Comparison of ENCODE assay signal across 18 cellular contexts in genomic region chr4:123364906-123365305, GRCh38. TPM values are rescaled to one million over a fixed set of nuclear protein-coding genes. Genes with fewer than 3 reads are reported as not detected.
DNase-seq lines count a peak whose midpoint lies in the region; ATAC-seq, FAIRE-seq and TF ChIP-seq lines count a peak whose summit lies in the region.
"Had no signal": no experiment of that assay in that cellular context is flagged by ENCODE, and none has a peak within 500 bp of the region (broad histone marks: within the 10 kb centered on the region; RNA-seq: fewer than 3 reads in every experiment).

No MANE protein-coding gene starts in this region.

- no peaks in the 10 kb centered on the region for H3K9me2 ChIP-seq in PC-3 (replicated peaks; ENCODE audit: low read length)

- H3K27me3 ChIP-seq in PC-3 (ENCODE audit: low read length) (no peaks in the 10 kb centered on the region), keratinocyte (ENCODE audit: control insufficient read depth, extremely low read depth, insufficient read depth, low read length) (no peaks in the 10 kb centered on the region)

- no TSS peak for BruUV-seq in PC-3 (replicated peaks; lab: Mats Ljungman, UMichigan)

- POLR2A ChIA-PET in PC-3 (lab: Charles Lee; ENCODE audit: unreplicated experiment), result interaction anchor here (0.7 kb wide), 1 partner anchor 195 kb away, joined by 6 read pairs; no protein-coding TSS in a partner anchor

- DNase-seq in NCI-H2029 (lab: John Stamatoyannopoulos, UW) (peak; percentile 24), NCI-H2029 treated with DMSO at 0.1 percent for 48 hours (lab: John Stamatoyannopoulos, UW) (no peak), PC-3 (peak; percentile 46), keratinocyte (ENCODE audit: low read depth, low spot score) (no peak), NCI-H82 (lab: John Stamatoyannopoulos, UW) (no peak), superior temporal gyrus (ENCODE audit: extremely low spot score) (no peak)
- DNase-seq in natural killer cell treated with Interleukin-12 subunit alpha and Interleukin-12 subunit beta and Interleukin-15 and Interleukin-18, amount 100 ng/mL, for 72 hours (ENCODE audit: low spot score), result no peak
- DNase-seq: HCEC 1CT, NCI-H1105, NCI-H1694, NCI-H226, NCI-H526 treated with DMSO at 0.1 percent for 48 hours, SHP77 had no signal

- no peak overlapping the region for H3K27ac Mint-ChIP-seq in natural killer cell treated with Interleukin-12 subunit alpha and Interleukin-12 subunit beta and Interleukin-15 and Interleukin-18, amount 100 ng/mL, for 72 hours
- H3K27ac Mint-ChIP-seq: CD14-positive monocyte had no signal

- peaks cover 0 to 3% of the 10 kb centered on the region in 2 donors for H3K27me3 Mint-ChIP-seq in natural killer cell treated with Interleukin-12 subunit alpha and Interleukin-12 subunit beta and Interleukin-15 and Interleukin-18, amount 100 ng/mL, for 72 hours

- no peaks in the 10 kb centered on the region for H3K9me1 ChIP-seq in keratinocyte (ENCODE audit: control insufficient read depth, extremely low read depth, insufficient read depth, low read length)

- H3F3A ChIP-seq in PC-3 (ENCODE audit: low read length, unreplicated experiment), result no peaks in the 10 kb centered on the region

- ATAC-seq in PC-3, result 0 out of 2 replicates have a peak, but pooled peaks have one; percentile 22
- ATAC-seq in GM21526 (IDR thresholded peaks at IDR 0.05; ENCODE audit: low FRiP score, unreplicated experiment), result no peak
- ATAC-seq in natural killer cell treated with Interleukin-12 subunit alpha and Interleukin-12 subunit beta and Interleukin-15 and Interleukin-18, amount 100 ng/mL, for 72 hours, result no peak

- peak; percentile 36 for FAIRE-seq in keratinocyte (lab: Jason Lieb, UNC)
- FAIRE-seq: G401.6 had no signal

- H3K9me3 Mint-ChIP-seq in natural killer cell treated with Interleukin-12 subunit alpha and Interleukin-12 subunit beta and Interleukin-15 and Interleukin-18, amount 100 ng/mL, for 72 hours, result no peaks in the 10 kb centered on the region

- TF ChIP-seq CTCF in PC-3 (conservative IDR thresholded peaks at IDR 0.05; ENCODE audit: low read depth, low read length), result no peak
- TF ChIP-seq CTCF in keratinocyte (optimal IDR thresholded peaks at IDR 0.05 in 1 of 3, IDR thresholded peaks at IDR 0.05 in 1 of 3, conservative IDR thresholded peaks at IDR 0.05 in 1 of 3; ENCODE audit: extremely low read depth in 1 of 3, insufficient read depth in 2 of 3, low read length in 3 of 3), result no peak

- dilution Hi-C loops in keratinocyte (cut with MboI; ENCODE audit: extremely low pct_ligation_motif_present, low sequenced_read_pairs), result no loop called here

- H3K4me2 ChIP-seq in PC-3 (ENCODE audit: low read length) (no peak overlapping the region), keratinocyte (ENCODE audit: control insufficient read depth, extremely low read depth, insufficient read depth, low read depth, low read length) (no peak overlapping the region)

- H3K4me1 Mint-ChIP-seq in natural killer cell treated with Interleukin-12 subunit alpha and Interleukin-12 subunit beta and Interleukin-15 and Interleukin-18, amount 100 ng/mL, for 72 hours (ENCODE audit: low read depth in 2 of 2), result no peaks in the 10 kb centered on the region

- H2AFZ ChIP-seq in PC-3 (ENCODE audit: low read length) (no peak overlapping the region), keratinocyte (ENCODE audit: control insufficient read depth, low read length) (no peak overlapping the region)

- H3K79me2 ChIP-seq in PC-3 (ENCODE audit: low read length) (no peaks in the 10 kb centered on the region), keratinocyte (ENCODE audit: control insufficient read depth, insufficient read depth, low read length) (no peaks in the 10 kb centered on the region)

- H3K4me3 ChIP-seq in PC-3 (ENCODE audit: low read length) (no peak overlapping the region), keratinocyte (ENCODE audit: control insufficient read depth in 2 of 3, extremely low read depth in 1 of 3, insufficient read depth in 2 of 3, low read depth in 1 of 3, low read length in 3 of 3) (no peak overlapping the region)
- H3K4me3 ChIP-seq: SK-N-MC had no signal

- H4K20me1 ChIP-seq in PC-3 (ENCODE audit: low read length), result no peaks in the 10 kb centered on the region
- no peaks in the 10 kb centered on the region for H4K20me1 ChIP-seq in keratinocyte (ENCODE audit: control insufficient read depth, extremely low read depth, insufficient read depth, low read length)

- H3K9me3 ChIP-seq in PC-3 (ENCODE audit: low read length) (no peaks in the 10 kb centered on the region), keratinocyte (ENCODE audit: control insufficient read depth, low read depth, low read length) (no peaks in the 10 kb centered on the region)

- CTCF ChIA-PET in PC-3 (lab: Charles Lee), result no interaction called here

- H3K4me3 Mint-ChIP-seq in natural killer cell treated with Interleukin-12 subunit alpha and Interleukin-12 subunit beta and Interleukin-15 and Interleukin-18, amount 100 ng/mL, for 72 hours, result no peak overlapping the region
- H3K4me3 Mint-ChIP-seq: CD14-positive monocyte had no signal

- H3K9ac ChIP-seq in PC-3 (ENCODE audit: low read length), result no peak overlapping the region
- H3K9ac ChIP-seq in keratinocyte (ENCODE audit: control insufficient read depth, extremely low read depth, insufficient read depth, low read length), result no peak overlapping the region

- intact Hi-C loops in PC-3 (cut with micrococcal nuclease), result no loop called here

- peaks cover 12% of the 10 kb centered on the region for H3K4me1 ChIP-seq in PC-3 (ENCODE audit: insufficient read depth, low read length)
- H3K4me1 ChIP-seq in keratinocyte (ENCODE audit: control insufficient read depth, extremely low read depth, insufficient read depth, low read length), result peaks cover 5% of the 10 kb centered on the region

- H3K27ac ChIP-seq in PC-3 (ENCODE audit: low read length), result no peak overlapping the region
- H3K27ac ChIP-seq in keratinocyte (ENCODE audit: control insufficient read depth, insufficient read depth, low read length), result no peak overlapping the region
- H3K27ac ChIP-seq: 22Rv1, SK-N-MC had no signal

- H3K36me3 ChIP-seq in PC-3 (ENCODE audit: low read depth, low read length) (no peaks in the 10 kb centered on the region), keratinocyte (ENCODE audit: control insufficient read depth in 2 of 2, extremely low read depth in 1 of 2, insufficient read depth in 2 of 2, low read length in 2 of 2) (no peaks in the 10 kb centered on the region)

- no peaks in the 10 kb centered on the region for H3K36me3 Mint-ChIP-seq in natural killer cell treated with Interleukin-12 subunit alpha and Interleukin-12 subunit beta and Interleukin-15 and Interleukin-18, amount 100 ng/mL, for 72 hours
- H3K36me3 Mint-ChIP-seq: CD14-positive monocyte had no signal

RNA-seq across cellular contexts. Expression of gene SPRY1, which starts 31.7 kb away (rescaled TPM):
- 26.4 and 30.6 TPM in 2 replicates for total RNA-seq in PC-3 (2014; rRNA removed)
- 1.7 to 3.6 TPM (median 3.4 TPM) in 3 replicates for polyA plus RNA-seq in keratinocyte
- 3.0 TPM for polyA plus RNA-seq in keratinocyte (2011; ENCODE audit: low read depth)
- polyA plus RNA-seq in keratinocyte (2011; cell fraction: cytosol; rRNA removed), result 1.3 and 2.2 TPM in 2 replicates
- polyA plus RNA-seq in keratinocyte (2011; cell fraction: nucleus; rRNA removed), result 2.9 and 4.4 TPM in 2 replicates
- polyA plus RNA-seq in keratinocyte (2012; ENCODE audit: low replicate concordance), result 3.4 and 4.1 TPM in 2 replicates
- polyA minus RNA-seq in keratinocyte, result 1.7 to 4.4 TPM (median 4.3 TPM) in 3 replicates
- polyA minus RNA-seq in keratinocyte (2011; cell fraction: cytosol; rRNA and poly(A)+ RNA removed), result 3.5 TPM
- 1.6 and 3.1 TPM in 2 replicates for polyA minus RNA-seq in keratinocyte (2011; cell fraction: nucleus; rRNA and poly(A)+ RNA removed)
- 1 to 10 TPM; 1.7 to 4.2 TPM for total RNA-seq in natural killer cell treated with Interleukin-12 subunit alpha and Interleukin-12 subunit beta and Interleukin-15 and Interleukin-18, amount 100 ng/mL, for 72 hours

Comparison
In these comparisons a context has a peak if more than half of its experiments do, and no peak if none do; other contexts are left out.
1. DNase-seq: peak in NCI-H2029 (single experiment) and PC-3 (single experiment); none in NCI-H2029 treated with DMSO at 0.1 percent for 48 hours (single experiment), keratinocyte (single experiment), natural killer cell treated with Interleukin-12 subunit alpha and Interleukin-12 subunit beta and Interleukin-15 and Interleukin-18, amount 100 ng/mL, for 72 hours (single experiment), NCI-H82 (single experiment) and superior temporal gyrus (single experiment).